7 cellular contexts compared by ENCODE assay signal in the genomic region with DNA sequence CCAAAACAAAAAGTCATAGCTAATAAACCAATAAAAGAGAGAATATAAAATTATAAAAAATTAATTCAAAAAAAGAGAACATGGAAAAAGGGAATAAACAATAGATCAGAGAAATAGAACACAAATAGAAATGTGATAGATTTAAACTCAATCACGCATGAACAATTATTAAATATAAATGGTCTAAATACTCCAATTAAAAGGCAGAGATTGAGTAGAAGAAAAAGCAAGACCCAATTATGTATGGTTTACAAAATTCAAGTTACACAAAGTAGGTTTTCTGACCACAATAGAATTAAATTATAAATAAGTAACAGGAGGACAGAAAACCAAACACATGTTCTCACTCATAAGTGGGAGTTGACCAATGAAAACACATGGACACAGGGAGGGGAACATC.
"Had no signal": no experiment of that assay in that cellular context is flagged by ENCODE, and none has a peak within 500 bp of the region (broad histone marks: within the 10 kb centered on the region; RNA-seq: fewer than 3 reads in every experiment).

No MANE protein-coding gene starts in this region.

- FAIRE-seq: HepG2, HTR-8/SVneo had no signal

- DNase-seq: IMR-90, KBM-7, KG1 had no signal

- H3K27ac ChIP-seq: HL-60, KMS-11 had no signal

- ATAC-seq: HepG2 had no signal

- H3K4me2 ChIP-seq: KMS-11 had no signal

- H3K9ac ChIP-seq: KMS-11 had no signal
